8 cellular contexts compared by ENCODE assay signal in genomic region chr1:185595835-185596667, GRCh38.
DNase-seq lines count a peak whose midpoint lies in the region; ATAC-seq, FAIRE-seq and TF ChIP-seq lines count a peak whose summit lies in the region.

No MANE protein-coding gene starts in this region.

- no peaks in the 10 kb centered on the region for H3K4me1 ChIP-seq in endothelial cell of umbilical vein (ENCODE audit: control insufficient read depth, extremely low read depth, insufficient read depth, low read length)
- H3K4me1 ChIP-seq in neutrophil (ENCODE audit: control insufficient read depth in 1 of 2, insufficient read depth in 1 of 2, low read depth in 1 of 2, low read length in 1 of 2): peaks cover 33 to 49% of the 10 kb centered on the region in 2 experiments

- no peaks in the 10 kb centered on the region for H3K9me1 ChIP-seq in endothelial cell of umbilical vein (replicated peaks; ENCODE audit: control insufficient read depth, extremely low read depth, insufficient read depth, low read length)

- no peak for DNase-seq in AG09309 (ENCODE audit: low read depth)
- peak; percentile 11 for DNase-seq in NCI-H524 treated with DMSO at 0.1 percent for 48 hours (lab: John Stamatoyannopoulos, UW)
- DNase-seq in activated CD4-positive, alpha-beta T cell treated with anti-CD3 and anti-CD28 coated beads, Interleukin-2, amount 50 U/mL, for 48 hours: peak; percentile 42 to 54
- peak; percentile 45 for DNase-seq in endothelial cell of umbilical vein (ENCODE audit: low read depth, low spot score)
- no peak for DNase-seq in NOMO-1 (lab: John Stamatoyannopoulos, UW; ENCODE audit: unreplicated experiment in 2 of 2)

- intact Hi-C loops in endothelial cell of umbilical vein (cut with micrococcal nuclease): loop anchor here (1.0 to 2.0 kb wide), 3 partner anchors 29 to 279 kb away; partner anchors contain the start of gene IVNS1ABP

- TF ChIP-seq CTCF in AG09309 (IDR thresholded peaks at IDR 0.05; ENCODE audit: control insufficient read depth, insufficient read depth, low read depth, low read length, missing control alignments): peak; percentile 57
- peak; percentile 50 to 55 for TF ChIP-seq CTCF in endothelial cell of umbilical vein (IDR thresholded peaks at IDR 0.05; ENCODE audit: extremely low read depth in 1 of 2, insufficient read depth in 1 of 2, low read depth in 1 of 2, low read length in 2 of 2)
- peak; percentile 60 for TF ChIP-seq CTCF in neutrophil (IDR thresholded peaks at IDR 0.05)

- POLR2A ChIA-PET in endothelial cell of umbilical vein (lab: Charles Lee): interaction anchor here (0.6 to 1.1 kb wide), 3 partner anchors 138 to 386 kb away, joined by 3 to 9 read pairs (median 4); partner anchors contain the start of gene IVNS1ABP

- no peaks in the 10 kb centered on the region for H3K79me2 ChIP-seq in endothelial cell of umbilical vein (ENCODE audit: control insufficient read depth, insufficient read depth, low read length)

- H3K4me2 ChIP-seq in endothelial cell of umbilical vein (ENCODE audit: insufficient read depth, low read length): no peak overlapping the region

- H3K27ac ChIP-seq in endothelial cell of umbilical vein (ENCODE audit: insufficient read depth, low read depth, low read length) (no peak overlapping the region), neutrophil (peak overlapping the region; percentile 60)

- no TSS peak for BruUV-seq in endothelial cell of umbilical vein (replicated peaks; lab: Mats Ljungman, UMichigan)

- H3K4me3 ChIP-seq in AG09309 (ENCODE audit: control insufficient read depth, low read depth, low read length) (no peak overlapping the region), endothelial cell of umbilical vein (replicated peaks in 1 of 3; ENCODE audit: insufficient read depth in 1 of 3, low read depth in 1 of 3, low read length in 3 of 3) (no peak overlapping the region), neutrophil (ENCODE audit: low read depth in 1 of 2, low read length in 1 of 2) (no peak overlapping the region)

- dilution Hi-C loops in endothelial cell of umbilical vein (cut with MboI; ENCODE audit: extremely low pct_ligation_motif_present, low sequenced_read_pairs): no loop called here

- no peaks in the 10 kb centered on the region for H3K9me3 ChIP-seq in endothelial cell of umbilical vein (replicated peaks; ENCODE audit: control insufficient read depth, insufficient read depth, low read length)
- no peaks in the 10 kb centered on the region for H3K9me3 ChIP-seq in neutrophil

- CTCF ChIA-PET in endothelial cell of umbilical vein (lab: Charles Lee): interaction anchor here (0.6 to 2.7 kb wide), 61 partner anchors 9 to 790 kb away, joined by 3 to 35 read pairs (median 4); partner anchors contain the start of gene IVNS1ABP

- H4K20me1 ChIP-seq in endothelial cell of umbilical vein (replicated peaks; ENCODE audit: control insufficient read depth, extremely low read depth, insufficient read depth, low read length): no peaks in the 10 kb centered on the region

- H3K36me3 ChIP-seq in endothelial cell of umbilical vein (ENCODE audit: control insufficient read depth in 2 of 2, extremely low read depth in 1 of 2, insufficient read depth in 2 of 2, low read length in 2 of 2) (no peaks in the 10 kb centered on the region), neutrophil (no peaks in the 10 kb centered on the region)

- peak; percentile 69 for FAIRE-seq in endothelial cell of umbilical vein (lab: Jason Lieb, UNC)

- no peaks in the 10 kb centered on the region for H3K27me3 ChIP-seq in endothelial cell of umbilical vein (ENCODE audit: control insufficient read depth in 2 of 2, insufficient read depth in 2 of 2, low read length in 2 of 2)
- H3K27me3 ChIP-seq in neutrophil: no peaks in the 10 kb centered on the region

- no peak overlapping the region for H3K9ac ChIP-seq in endothelial cell of umbilical vein (replicated peaks; ENCODE audit: extremely low read depth, insufficient read depth, low read length)

- TF ChIP-seq POLR2A in endothelial cell of umbilical vein (IDR thresholded peaks at IDR 0.05; ENCODE audit: low read depth, low read length): no peak

- ATAC-seq in GM18511 (IDR thresholded peaks at IDR 0.05; ENCODE audit: unreplicated experiment) (peak; percentile 93), HG02973 (IDR thresholded peaks at IDR 0.05; ENCODE audit: unreplicated experiment) (peak; percentile 64)

- H2AFZ ChIP-seq in endothelial cell of umbilical vein (ENCODE audit: low read depth, low read length): no peak overlapping the region

TF ChIP-seq in endothelial cell of umbilical vein, 7 proteins besides CTCF, POLR2A, EP300 and RAD21:
- TF ChIP-seq MYC (IDR thresholded peaks at IDR 0.05; ENCODE audit: low read depth, low read length): no peak
- TF ChIP-seq, protein P1, sequence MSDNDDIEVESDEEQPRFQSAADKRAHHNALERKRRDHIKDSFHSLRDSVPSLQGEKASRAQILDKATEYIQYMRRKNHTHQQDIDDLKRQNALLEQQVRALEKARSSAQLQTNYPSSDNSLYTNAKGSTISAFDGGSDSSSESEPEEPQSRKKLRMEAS (IDR thresholded peaks at IDR 0.05; ENCODE audit: insufficient read depth, insufficient read length): no peak
- no peak for TF ChIP-seq EZH2 (IDR thresholded peaks at IDR 0.05; ENCODE audit: borderline replicate concordance, low read depth, low read length, severe bottlenecking)
- TF ChIP-seq GATA2 (IDR thresholded peaks at IDR 0.05; ENCODE audit: insufficient read depth, insufficient read length, low read depth, low read length): no peak
- no peak for TF ChIP-seq POLR2AphosphoS5 (IDR thresholded peaks at IDR 0.05; ENCODE audit: insufficient read depth, low read depth, low read length)
- TF ChIP-seq JUN (IDR thresholded peaks at IDR 0.05; ENCODE audit: borderline replicate concordance, insufficient read depth, insufficient read length, low read depth): no peak
- TF ChIP-seq FOS (IDR thresholded peaks at IDR 0.05; ENCODE audit: borderline replicate concordance, insufficient read depth, low read length): no peak
TF ChIP-seq in endothelial cell of umbilical vein: peak in this region for 0.

Comparison
In these comparisons a context has a peak if more than half of its experiments do, and no peak if none do; other contexts are left out.
1. DNase-seq: peak in NCI-H524 treated with DMSO at 0.1 percent for 48 hours (single experiment), activated CD4-positive, alpha-beta T cell treated with anti-CD3 and anti-CD28 coated beads, Interleukin-2, amount 50 U/mL, for 48 hours (2 of 2) and endothelial cell of umbilical vein (single experiment); none in AG09309 (single experiment) and NOMO-1 (0 of 2).
2. Peak in every context shown above with its lines, with median percentiles within 50 percentile points of each other: CTCF ChIP-seq.